In genomic region chr13:20160346-20161274, GRCh38 we compare ENCODE assay signal across 8 cellular contexts. TPM values are rescaled to one million over a fixed set of nuclear protein-coding genes. Genes with fewer than 3 reads are reported as not detected.
DNase-seq lines count a peak whose midpoint lies in the region; ATAC-seq and TF ChIP-seq lines count a peak whose summit lies in the region.

Gene GJA3 (minus strand): TSS chr13:20161052. CDS start chr13:20143288, 17,764 bp downstream.

- H3K9me3 Mint-ChIP-seq in T-helper 1 cell treated with Interleukin-12 subunit alpha and Interleukin-12 subunit beta and Interleukin-4 antibody, amounts not matched to agents 30 μg/mL and 1 μg/mL, for 36 hours: no peaks in the 10 kb centered on the region

- peaks cover 66% of the 10 kb centered on the region for H3K27me3 Mint-ChIP-seq in T-helper 1 cell treated with Interleukin-12 subunit alpha and Interleukin-12 subunit beta and Interleukin-4 antibody, amounts not matched to agents 30 μg/mL and 1 μg/mL, for 36 hours (ENCODE audit: low read depth)

- H3K36me3 Mint-ChIP-seq in T-helper 1 cell treated with Interleukin-12 subunit alpha and Interleukin-12 subunit beta and Interleukin-4 antibody, amounts not matched to agents 30 μg/mL and 1 μg/mL, for 36 hours (ENCODE audit: low read depth): no peaks in the 10 kb centered on the region

- POLR2A ChIA-PET in AG04450 (lab: Yijun Ruan, JAX): interaction anchor here (0.7 kb wide), 1 partner anchor 35 kb away, joined by 3 read pairs; no protein-coding TSS in a partner anchor

- TF ChIP-seq CTCF in AG04450 (IDR thresholded peaks at IDR 0.05; ENCODE audit: low read depth, low read length) (no peak), brain microvascular endothelial cell (IDR thresholded peaks at IDR 0.05; ENCODE audit: low read depth, low read length, missing control alignments) (no peak)

- H3K4me3 Mint-ChIP-seq in T-helper 1 cell treated with Interleukin-12 subunit alpha and Interleukin-12 subunit beta and Interleukin-4 antibody, amounts not matched to agents 30 μg/mL and 1 μg/mL, for 36 hours: peak within 1 kb of the TSS; percentile 83

- H3K27ac ChIP-seq in AG04450 (ENCODE audit: low read depth, low read length): no peak within 1 kb of the TSS
- no peak within 1 kb of the TSS for H3K27ac ChIP-seq in brain microvascular endothelial cell

- ATAC-seq in GM19023 (IDR thresholded peaks at IDR 0.05; ENCODE audit: unreplicated experiment) (peak; percentile 70), HG03175 (IDR thresholded peaks at IDR 0.05; ENCODE audit: unreplicated experiment) (peak; percentile 64)

- H3K27me3 ChIP-seq in AG04450 (ENCODE audit: control insufficient read depth, insufficient read depth, low read length) (peaks cover 9% of the 10 kb centered on the region), brain microvascular endothelial cell (replicated peaks) (peaks cover 35% of the 10 kb centered on the region)

- no peaks in the 10 kb centered on the region for H3K36me3 ChIP-seq in brain microvascular endothelial cell (replicated peaks)

- peak within 1 kb of the TSS; percentile 36 for H3K27ac Mint-ChIP-seq in T-helper 1 cell treated with Interleukin-12 subunit alpha and Interleukin-12 subunit beta and Interleukin-4 antibody, amounts not matched to agents 30 μg/mL and 1 μg/mL, for 36 hours

- peak within 1 kb of the TSS; percentile 71 for H3K4me3 ChIP-seq in AG04450 (ENCODE audit: low read depth, low read length)
- H3K4me3 ChIP-seq in brain microvascular endothelial cell (ENCODE audit: low read depth, low read length): peak within 1 kb of the TSS; percentile 48

- H3K4me1 Mint-ChIP-seq in T-helper 1 cell treated with Interleukin-12 subunit alpha and Interleukin-12 subunit beta and Interleukin-4 antibody, amounts not matched to agents 30 μg/mL and 1 μg/mL, for 36 hours (ENCODE audit: low read depth): peaks cover 16% of the 10 kb centered on the region

- DNase-seq in AG04450 (ENCODE audit: low read depth, low spot score) (no peak), brain microvascular endothelial cell (no peak), left kidney (ENCODE audit: low read depth, low spot score) (peak; percentile 72), cerebellum (ENCODE audit: low spot score) (no peak)
- peak; percentile 39 to 40 for DNase-seq in stimulated activated CD8-positive, alpha-beta memory T cell treated with anti-CD3 and anti-CD28 coated beads, Interleukin-15, amount 100 ng/mL, for 48 hours (ENCODE audit: low read depth in 2 of 2)

- no peaks in the 10 kb centered on the region for H3K9me3 ChIP-seq in AG04450 (ENCODE audit: control insufficient read depth, insufficient read depth, low read length)

- in situ Hi-C loops in brain microvascular endothelial cell (cut with HindIII; ENCODE audit: low pct_ligation_motif_present, low sequenced_read_pairs): no loop called here

- CTCF ChIA-PET in AG04450 (lab: Charles Lee): interaction anchor here (0.6 to 1.9 kb wide), 5 partner anchors 17 to 175 kb away, joined by 3 to 8 read pairs (median 5); no protein-coding TSS in a partner anchor

RNA-seq across cellular contexts. Expression of gene GJA3, which starts in this region (rescaled TPM):
- 2.4 and 2.7 TPM in 2 replicates for polyA plus RNA-seq in AG04450 (2011; rRNA removed)
- polyA minus RNA-seq in AG04450 (2011; rRNA and poly(A)+ RNA removed): 2.1 and 3.1 TPM in 2 replicates
- 0.27 TPM for total RNA-seq in cerebellum

Comparison
In these comparisons a context has a peak if more than half of its experiments do, and no peak if none do; other contexts are left out.
1. DNase-seq: peak in left kidney (single experiment) and stimulated activated CD8-positive, alpha-beta memory T cell treated with anti-CD3 and anti-CD28 coated beads, Interleukin-15, amount 100 ng/mL, for 48 hours (2 of 2); none in AG04450 (single experiment), brain microvascular endothelial cell (single experiment) and cerebellum (single experiment).